Comparison of ENCODE assay signal across 16 cellular contexts in genomic region chr4:114615435-114615834, GRCh38. TPM values are rescaled to one million over a fixed set of nuclear protein-coding genes. Genes with fewer than 3 reads are reported as not detected.
A peak's percentile ranks its signal among the peaks of the same experiment; 100 is the strongest.
DNase-seq lines count a peak whose midpoint lies in the region; ATAC-seq and FAIRE-seq lines count a peak whose summit lies in the region.
"Had no signal": no experiment of that assay in that cellular context is flagged by ENCODE, and none has a peak within 500 bp of the region (broad histone marks: within the 10 kb centered on the region; RNA-seq: fewer than 3 reads in every experiment).

No MANE protein-coding gene starts in this region.

- peaks cover 31% of the 10 kb centered on the region for H3K4me1 ChIP-seq in mucosa of stomach (ENCODE audit: control insufficient read depth, insufficient read depth, low read length)
- H3K4me1 ChIP-seq: heart right ventricle had no signal

- H3K27me3 ChIP-seq in mucosa of stomach (ENCODE audit: control insufficient read depth, insufficient read depth, low read length), result no peaks in the 10 kb centered on the region

- no peaks in the 10 kb centered on the region for H3K4me1 Mint-ChIP-seq in activated CD8-positive, alpha-beta T cell treated with anti-CD3 and anti-CD28 coated beads, Interleukin-2, amount 10 ng/mL, durations not matched to agents 7 days and 5 days (ENCODE audit: low read depth)
- H3K4me1 Mint-ChIP-seq: CD4-positive, alpha-beta memory T cell; naive thymus-derived CD4-positive, alpha-beta T cell; stimulated activated naive CD8-positive, alpha-beta T cell treated with anti-CD3 and anti-CD28 coated beads, Interleukin-15, amount 100 ng/mL, for 72 hours had no signal

- H3K9me3 Mint-ChIP-seq in activated CD8-positive, alpha-beta T cell treated with anti-CD3 and anti-CD28 coated beads, Interleukin-2, amount 10 ng/mL, durations not matched to agents 7 days and 5 days (ENCODE audit: insufficient read depth), result no peaks in the 10 kb centered on the region
- H3K9me3 Mint-ChIP-seq: CD4-positive, alpha-beta memory T cell; stimulated activated naive CD8-positive, alpha-beta T cell treated with anti-CD3 and anti-CD28 coated beads, Interleukin-15, amount 100 ng/mL, for 72 hours had no signal

- H3K36me3 Mint-ChIP-seq in activated CD8-positive, alpha-beta T cell treated with anti-CD3 and anti-CD28 coated beads, Interleukin-2, amount 10 ng/mL, durations not matched to agents 7 days and 5 days (ENCODE audit: low read depth), result no peaks in the 10 kb centered on the region
- H3K36me3 Mint-ChIP-seq: activated naive CD8-positive, alpha-beta T cell; CD4-positive, alpha-beta memory T cell; naive thymus-derived CD4-positive, alpha-beta T cell had no signal

- POLR2A ChIA-PET in activated CD8-positive, alpha-beta T cell treated with anti-CD3 and anti-CD28 coated beads, Interleukin-2, amount 10 ng/mL, durations not matched to agents 7 days and 5 days (lab: Charles Lee), result no interaction called here

- DNase-seq in RCC 7860 (ENCODE audit: low spot score) (peak; percentile 23), NCI-H187 (lab: John Stamatoyannopoulos, UW) (no peak)
- no peak for DNase-seq in activated T-cell treated with anti-CD3 and anti-CD28 coated beads, Interleukin-2, amount 50 U/mL, for 48 hours
- DNase-seq in activated CD8-positive, alpha-beta T cell treated with anti-CD3 and anti-CD28 coated beads, Interleukin-2, amount 10 ng/mL, durations not matched to agents 7 days and 5 days, result no peak
- DNase-seq: activated CD4-positive, alpha-beta T cell treated with anti-CD3 and anti-CD28 coated beads for 48 hours; CD4-positive, alpha-beta memory T cell; heart right ventricle; naive thymus-derived CD4-positive, alpha-beta T cell; stimulated activated naive CD8-positive, alpha-beta T cell treated with anti-CD3 and anti-CD28 coated beads, Interleukin-15, amount 100 ng/mL, for 72 hours had no signal

- no peak overlapping the region for H3K27ac Mint-ChIP-seq in activated CD8-positive, alpha-beta T cell treated with anti-CD3 and anti-CD28 coated beads, Interleukin-2, amount 10 ng/mL, durations not matched to agents 7 days and 5 days
- H3K27ac Mint-ChIP-seq: activated naive CD8-positive, alpha-beta T cell; CD4-positive, alpha-beta memory T cell; naive thymus-derived CD4-positive, alpha-beta T cell; stimulated activated naive CD8-positive, alpha-beta T cell treated with anti-CD3 and anti-CD28 coated beads, Interleukin-15, amount 100 ng/mL, for 72 hours had no signal

- ATAC-seq in GM18867 (IDR thresholded peaks at IDR 0.05; ENCODE audit: unreplicated experiment) (peak; percentile 39), HG03066 (IDR thresholded peaks at IDR 0.05; ENCODE audit: low read depth, unreplicated experiment) (peak; percentile 82), GM19328 (IDR thresholded peaks at IDR 0.05; ENCODE audit: unreplicated experiment) (no peak)
- no peak for ATAC-seq in activated CD8-positive, alpha-beta T cell treated with anti-CD3 and anti-CD28 coated beads, Interleukin-2, amount 10 ng/mL, durations not matched to agents 7 days and 5 days
- ATAC-seq: GM12878; HCT116; heart right ventricle; naive thymus-derived CD4-positive, alpha-beta T cell; stimulated activated naive CD8-positive, alpha-beta T cell treated with anti-CD3 and anti-CD28 coated beads, Interleukin-15, amount 100 ng/mL, for 72 hours had no signal

- H3K36me3 ChIP-seq in mucosa of stomach (ENCODE audit: control insufficient read depth, insufficient read depth, low read length), result no peaks in the 10 kb centered on the region
- H3K36me3 ChIP-seq: heart right ventricle had no signal

- no peaks in the 10 kb centered on the region for H3K27me3 Mint-ChIP-seq in activated CD8-positive, alpha-beta T cell treated with anti-CD3 and anti-CD28 coated beads, Interleukin-2, amount 10 ng/mL, durations not matched to agents 7 days and 5 days (ENCODE audit: low read depth)
- H3K27me3 Mint-ChIP-seq: CD4-positive, alpha-beta memory T cell; stimulated activated naive CD8-positive, alpha-beta T cell treated with anti-CD3 and anti-CD28 coated beads, Interleukin-15, amount 100 ng/mL, for 72 hours had no signal

- CTCF ChIA-PET in activated CD8-positive, alpha-beta T cell treated with anti-CD3 and anti-CD28 coated beads, Interleukin-2, amount 10 ng/mL, durations not matched to agents 7 days and 5 days (lab: Charles Lee), result no interaction called here

- H3K9me3 ChIP-seq in mucosa of stomach (ENCODE audit: control insufficient read depth, low read length), result no peaks in the 10 kb centered on the region
- H3K9me3 ChIP-seq: heart right ventricle had no signal

- H3K4me3 ChIP-seq in mucosa of stomach (ENCODE audit: low read length), result no peak overlapping the region
- H3K4me3 ChIP-seq: GM12878, heart right ventricle had no signal

- peak overlapping the region; percentile 77 for H3K9ac ChIP-seq in mucosa of stomach (ENCODE audit: low read length)

- no peak overlapping the region for H3K4me3 Mint-ChIP-seq in activated CD8-positive, alpha-beta T cell treated with anti-CD3 and anti-CD28 coated beads, Interleukin-2, amount 10 ng/mL, durations not matched to agents 7 days and 5 days
- H3K4me3 Mint-ChIP-seq: activated naive CD8-positive, alpha-beta T cell; CD4-positive, alpha-beta memory T cell; naive thymus-derived CD4-positive, alpha-beta T cell; stimulated activated naive CD8-positive, alpha-beta T cell treated with anti-CD3 and anti-CD28 coated beads, Interleukin-15, amount 100 ng/mL, for 72 hours had no signal

- peak; percentile 68 for FAIRE-seq in RCC 7860 (lab: Jason Lieb, UNC)
- FAIRE-seq: GM12878 had no signal

RNA-seq across cellular contexts. Expression of gene UGT8, which starts 16.8 kb away (rescaled TPM):
- total RNA-seq in activated CD8-positive, alpha-beta T cell treated with anti-CD3 and anti-CD28 coated beads, Interleukin-2, amount 10 ng/mL, durations not matched to agents 7 days and 5 days, result not detected

Comparison
In these comparisons a context has a peak if more than half of its experiments do, and no peak if none do; other contexts are left out.
1. ATAC-seq: peak in GM18867 (single experiment) and HG03066 (single experiment); none in GM19328 (single experiment) and activated CD8-positive, alpha-beta T cell treated with anti-CD3 and anti-CD28 coated beads, Interleukin-2, amount 10 ng/mL, durations not matched to agents 7 days and 5 days (single experiment).